30 cellular contexts compared by ENCODE assay signal in the genomic region with DNA sequence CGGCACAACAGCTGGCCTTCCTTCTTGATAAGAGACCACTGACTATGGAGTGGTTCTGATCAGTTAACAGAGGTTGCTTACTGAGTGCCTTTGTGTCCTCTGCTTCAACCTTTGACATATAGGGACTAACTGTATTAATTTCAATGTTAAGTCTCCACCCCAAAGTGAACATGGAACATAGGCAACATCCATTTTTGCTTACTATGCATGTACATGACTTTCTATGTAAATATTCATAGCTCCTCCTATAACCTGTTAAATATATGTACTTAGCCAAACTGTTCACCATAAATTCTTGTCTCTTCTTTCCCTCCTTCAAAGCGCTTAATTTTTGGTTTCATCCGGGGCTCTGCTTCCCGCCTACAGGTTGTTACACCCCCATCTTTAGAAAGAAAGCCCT.
"Had no signal": no experiment of that assay in that cellular context is flagged by ENCODE, and none has a peak within 500 bp of the region (broad histone marks: within the 10 kb centered on the region; RNA-seq: fewer than 3 reads in every experiment).

No MANE protein-coding gene starts in this region.

- H3K4me1 ChIP-seq: pancreas, psoas muscle, spleen, suprapubic skin, testis, tibial nerve, upper lobe of left lung, vagina had no signal

- H3K27me3 ChIP-seq: neutrophil, pancreas, spleen, suprapubic skin, testis, tibial nerve, upper lobe of left lung, vagina had no signal

- H3K36me3 ChIP-seq: neutrophil, pancreas, spleen, suprapubic skin, tibial nerve, upper lobe of left lung, vagina had no signal

- DNase-seq: naive B cell; naive thymus-derived CD8-positive, alpha-beta T cell; nephron progenitor cell; nucleus accumbens; pancreas; psoas muscle; right cardiac atrium; spleen; stimulated activated CD4-positive, alpha-beta T cell treated with anti-CD3 and anti-CD28 coated beads, Interleukin-12 subunit alpha, Interleukin-12 subunit beta, amount 100 ng/mL, for 4 hours; stimulated activated CD4-positive, alpha-beta T cell treated with anti-CD3 and anti-CD28 coated beads, Interleukin-1b, Interleukin-23, amount 100 ng/mL, for 48 hours; stimulated activated CD4-positive, alpha-beta T cell treated with anti-CD3 and anti-CD28 coated beads, Interleukin-4, amount 100 ng/mL, for 1 hour; stimulated activated CD4-positive, alpha-beta T cell treated with anti-CD3 and anti-CD28 coated beads, Interleukin-4, amount 100 ng/mL, for 4 hours; stimulated activated CD8-positive, alpha-beta memory T cell treated with anti-CD3 and anti-CD28 coated beads, Interleukin-4, amount 100 ng/mL, for 48 hours; stimulated activated naive CD4-positive, alpha-beta T cell; stimulated activated naive CD8-positive, alpha-beta T cell treated with anti-CD3 and anti-CD28 coated beads, Interleukin-15, amount 100 ng/mL, for 72 hours; stimulated activated naive CD8-positive, alpha-beta T cell treated with anti-CD3 and anti-CD28 coated beads, Interleukin-15, Interleukin-2, amounts not matched to agents 100 U/mL and 50 U/mL, for 24 hours; substantia nigra; testis; trophoblast cell; upper lobe of left lung had no signal

- FAIRE-seq: pancreas, urothelium cell line had no signal

- H3K4me3 ChIP-seq: pancreas, psoas muscle, skin epidermis, smooth muscle cell, spleen, suprapubic skin, testis, tibial nerve, upper lobe of left lung, vagina had no signal

- H3K9me3 ChIP-seq: neutrophil, pancreas, psoas muscle, spleen, suprapubic skin, testis, tibial nerve, upper lobe of left lung, vagina had no signal

- H3K4me2 ChIP-seq: smooth muscle cell had no signal

- H3K27ac ChIP-seq: neutrophil, pancreas, psoas muscle, skin epidermis, spleen, suprapubic skin, testis, tibial nerve, upper lobe of left lung, vagina had no signal

- ATAC-seq: naive thymus-derived CD8-positive, alpha-beta T cell; natural killer cell treated with Interleukin-12 subunit alpha and Interleukin-12 subunit beta and Interleukin-15 and Interleukin-18, amount 100 ng/mL, for 72 hours; pancreas; psoas muscle; right cardiac atrium; sciatic nerve; stimulated activated memory B cell treated with anti-CD40 and anti-IgM and Interleukin-4, amounts not matched to agents 10 μg/mL and 1 μg/mL and 100 μg/mL, for 72 hours; stimulated activated naive CD8-positive, alpha-beta T cell treated with anti-CD3 and anti-CD28 coated beads, Interleukin-15, amount 100 ng/mL, for 72 hours; stimulated activated naive CD8-positive, alpha-beta T cell treated with anti-CD3 and anti-CD28 coated beads, Interleukin-15, Interleukin-2, amounts not matched to agents 100 U/mL and 50 U/mL, for 24 hours had no signal
